ENCODE assay signal across 16 cellular contexts in the genomic region with DNA sequence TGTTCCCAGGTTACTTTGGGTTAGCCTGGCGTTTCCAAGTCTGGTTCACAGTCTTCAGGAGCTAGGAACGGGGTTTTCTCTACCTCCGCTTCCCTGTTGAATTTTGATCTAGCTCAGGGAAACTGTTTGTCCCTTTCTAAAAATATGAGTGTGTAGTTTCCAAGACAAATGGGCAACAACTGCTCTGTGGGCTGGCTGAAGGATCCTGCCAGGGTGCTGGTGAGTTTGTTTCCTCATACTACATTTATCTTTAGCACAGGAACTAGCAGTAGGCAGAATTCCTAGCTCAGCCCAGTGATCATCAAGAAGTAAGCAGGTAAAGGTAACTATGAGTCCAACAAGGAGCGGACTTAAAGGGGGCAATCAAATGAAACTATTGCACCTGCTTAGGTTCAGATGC. TPM values are rescaled to one million over a fixed set of nuclear protein-coding genes. Genes with fewer than 3 reads are reported as not detected.
DNase-seq lines count a peak whose midpoint lies in the region; ATAC-seq and TF ChIP-seq lines count a peak whose summit lies in the region.
"Had no signal": no experiment of that assay in that cellular context is flagged by ENCODE, and none has a peak within 500 bp of the region (broad histone marks: within the 10 kb centered on the region; RNA-seq: fewer than 3 reads in every experiment).

No MANE protein-coding gene starts in this region.

- intact Hi-C loops in Right ventricle myocardium superior (cut with DNase I) = no loop called here
- intact Hi-C loops in left cardiac atrium (cut with DNase I) = no loop called here
- intact Hi-C loops in gastrocnemius medialis (cut with DNase I; ENCODE audit: low total_unique reads) = loop anchor here (2.0 kb wide), 1 partner anchor 37 kb away; no protein-coding TSS in a partner anchor

- no peak overlapping the region for H3K4me3 Mint-ChIP-seq in activated CD4-positive, alpha-beta memory T cell treated with anti-CD3 and anti-CD28 coated beads, Interleukin-2, amount 10 ng/mL, durations not matched to agents 7 days and 5 days
- H3K4me3 Mint-ChIP-seq: GM23338 had no signal

- DNase-seq in Right ventricle myocardium superior (no peak), left cardiac atrium (no peak), inferior parietal cortex (ENCODE audit: extremely low spot score) (peak; percentile 50), gastrocnemius medialis (peak; percentile 80 to 92), NCI-H2081 (lab: John Stamatoyannopoulos, UW) (no peak), SIG-M5 treated with dmso at 0.1 percent for 504 hours (lab: John Stamatoyannopoulos, UW; ENCODE audit: unreplicated experiment) (no peak)
- DNase-seq in activated CD4-positive, alpha-beta memory T cell treated with anti-CD3 and anti-CD28 coated beads, Interleukin-2, amount 10 ng/mL, durations not matched to agents 7 days and 5 days = no peak
- DNase-seq: C1 segment of cervical spinal cord, GDM1, NCI-H187, NCI-H446, NCI-H69, OCI-M1 had no signal

- H3K4me1 Mint-ChIP-seq in activated CD4-positive, alpha-beta memory T cell treated with anti-CD3 and anti-CD28 coated beads, Interleukin-2, amount 10 ng/mL, durations not matched to agents 7 days and 5 days = no peaks in the 10 kb centered on the region

- H3K9me3 ChIP-seq in gastrocnemius medialis = peaks cover 0 to 7% (median 5%) of the 10 kb centered on the region in 3 donors

- no peaks in the 10 kb centered on the region for H3K27me3 ChIP-seq in gastrocnemius medialis

- peaks cover 33% of the 10 kb centered on the region for H3K27me3 Mint-ChIP-seq in activated CD4-positive, alpha-beta memory T cell treated with anti-CD3 and anti-CD28 coated beads, Interleukin-2, amount 10 ng/mL, durations not matched to agents 7 days and 5 days

- H3K36me3 Mint-ChIP-seq in activated CD4-positive, alpha-beta memory T cell treated with anti-CD3 and anti-CD28 coated beads, Interleukin-2, amount 10 ng/mL, durations not matched to agents 7 days and 5 days (ENCODE audit: low read depth) = peaks cover 3% of the 10 kb centered on the region

- CTCF ChIA-PET in activated CD4-positive, alpha-beta memory T cell treated with anti-CD3 and anti-CD28 coated beads, Interleukin-2, amount 10 ng/mL, durations not matched to agents 7 days and 5 days (lab: Charles Lee) = no interaction called here

- TF ChIP-seq CTCF in gastrocnemius medialis (IDR thresholded peaks at IDR 0.05 in 4 of 5, conservative IDR thresholded peaks at IDR 0.05 in 1 of 5) = no peak

- H3K36me3 ChIP-seq in gastrocnemius medialis = no peaks in the 10 kb centered on the region

- H3K27ac ChIP-seq in gastrocnemius medialis = peak overlapping the region; percentile 91 to 96 (median 94)

- peak; percentile 41 to 42 for TF ChIP-seq POLR2A in gastrocnemius medialis (IDR thresholded peaks at IDR 0.05)

- peaks cover 5% of the 10 kb centered on the region for H3K9me3 Mint-ChIP-seq in activated CD4-positive, alpha-beta memory T cell treated with anti-CD3 and anti-CD28 coated beads, Interleukin-2, amount 10 ng/mL, durations not matched to agents 7 days and 5 days

- no peak overlapping the region for H3K27ac Mint-ChIP-seq in activated CD4-positive, alpha-beta memory T cell treated with anti-CD3 and anti-CD28 coated beads, Interleukin-2, amount 10 ng/mL, durations not matched to agents 7 days and 5 days
- H3K27ac Mint-ChIP-seq: GM23338 had no signal

- peak; percentile 87 for ATAC-seq in Right ventricle myocardium superior (ENCODE audit: poor library complexity)
- no peak for ATAC-seq in left cardiac atrium
- ATAC-seq in gastrocnemius medialis = peak; percentile 97
- no peak for ATAC-seq in GM21529 (IDR thresholded peaks at IDR 0.05; ENCODE audit: unreplicated experiment)
- ATAC-seq: GM12878, GM23338 had no signal

- POLR2A ChIA-PET in activated CD4-positive, alpha-beta memory T cell treated with anti-CD3 and anti-CD28 coated beads, Interleukin-2, amount 10 ng/mL, durations not matched to agents 7 days and 5 days (lab: Charles Lee) = no interaction called here

- peaks cover 14 to 30% of the 10 kb centered on the region in 2 donors for H3K4me1 ChIP-seq in gastrocnemius medialis

- in situ Hi-C loops in gastrocnemius medialis (cut with MboI; ENCODE audit: low sequenced_read_pairs in 4 of 4) = no loop called here

- peak overlapping the region in 2 of 4 donors; percentile 1 to 11 for H3K4me3 ChIP-seq in gastrocnemius medialis
- H3K4me3 ChIP-seq: GM12878, GM23338 had no signal

RNA-seq across cellular contexts. Expression of gene FAM47E, which starts 13.3 kb away (rescaled TPM):
- total RNA-seq in Right ventricle myocardium superior (2.0 TPM), left cardiac atrium (1 to 10 TPM; 2.2 to 2.9 TPM), gastrocnemius medialis (1 to 10 TPM in 3 of 4 donors, under 1 TPM in 1; 0.56 to 6.8 (median 3.8) TPM)
- total RNA-seq in activated CD4-positive, alpha-beta memory T cell treated with anti-CD3 and anti-CD28 coated beads, Interleukin-2, amount 10 ng/mL, durations not matched to agents 7 days and 5 days = not detected
- total RNA-seq: GM12878 had no signal

RNA-seq across cellular contexts. Expression of gene SCARB2, which starts 24.6 kb away (rescaled TPM):
- total RNA-seq in Right ventricle myocardium superior (96.3 TPM), left cardiac atrium (100 to 1,000 TPM; 102 to 112 TPM), gastrocnemius medialis (100 to 1,000 TPM in 3 of 4 donors, 10 to 100 TPM in 1; 91.3 to 292 (median 186) TPM)
- total RNA-seq in activated CD4-positive, alpha-beta memory T cell treated with anti-CD3 and anti-CD28 coated beads, Interleukin-2, amount 10 ng/mL, durations not matched to agents 7 days and 5 days = 10 to 100 TPM; 22.3 to 23.2 TPM

Comparison
In these comparisons a context has a peak if more than half of its experiments do, and no peak if none do; other contexts are left out.
1. ATAC-seq: peak in Right ventricle myocardium superior (single experiment) and gastrocnemius medialis (2 of 2); none in left cardiac atrium (0 of 2) and GM21529 (single experiment).
2. DNase-seq: peak in inferior parietal cortex (single experiment) and gastrocnemius medialis (2 of 2); none in Right ventricle myocardium superior (single experiment), left cardiac atrium (single experiment), activated CD4-positive, alpha-beta memory T cell treated with anti-CD3 and anti-CD28 coated beads, Interleukin-2, amount 10 ng/mL, durations not matched to agents 7 days and 5 days (single experiment), NCI-H2081 (0 of 2) and SIG-M5 treated with dmso at 0.1 percent for 504 hours (single experiment).